Comparison of ENCODE assay signal across 16 cellular contexts in genomic region chr12:27984275-27984674, GRCh38. TPM values are rescaled to one million over a fixed set of nuclear protein-coding genes. Genes with fewer than 3 reads are reported as not detected.
A peak's percentile ranks its signal among the peaks of the same experiment; 100 is the strongest.
DNase-seq lines count a peak whose midpoint lies in the region; ATAC-seq and TF ChIP-seq lines count a peak whose summit lies in the region.
"Had no signal": no experiment of that assay in that cellular context is flagged by ENCODE, and none has a peak within 500 bp of the region (broad histone marks: within the 10 kb centered on the region; RNA-seq: fewer than 3 reads in every experiment).

No MANE protein-coding gene starts in this region.

- H3K4me3 Mint-ChIP-seq in activated naive CD8-positive, alpha-beta T cell treated with anti-CD3 and anti-CD28 coated beads for 36 hours: no peak overlapping the region
- H3K4me3 Mint-ChIP-seq: activated naive CD4-positive, alpha-beta T cell treated with anti-CD3 and anti-CD28 coated beads, Interleukin-2, amount 10 ng/mL, durations not matched to agents 7 days and 5 days; natural killer cell had no signal

- no peak overlapping the region for H3K4me3 ChIP-seq in fibroblast of mammary gland (ENCODE audit: control insufficient read depth, low read depth, low read length)
- H3K4me3 ChIP-seq: left ventricle myocardium inferior had no signal

- H3K4me1 Mint-ChIP-seq in activated naive CD8-positive, alpha-beta T cell treated with anti-CD3 and anti-CD28 coated beads for 36 hours: no peaks in the 10 kb centered on the region
- H3K4me1 Mint-ChIP-seq: activated naive CD4-positive, alpha-beta T cell treated with anti-CD3 and anti-CD28 coated beads, Interleukin-2, amount 10 ng/mL, durations not matched to agents 7 days and 5 days; natural killer cell had no signal

- POLR2A ChIA-PET in GM10248 (lab: Yijun Ruan, JAX): no interaction called here

- no peaks in the 10 kb centered on the region for H3K36me3 Mint-ChIP-seq in activated naive CD8-positive, alpha-beta T cell treated with anti-CD3 and anti-CD28 coated beads for 36 hours
- H3K36me3 Mint-ChIP-seq: activated naive CD4-positive, alpha-beta T cell treated with anti-CD3 and anti-CD28 coated beads, Interleukin-2, amount 10 ng/mL, durations not matched to agents 7 days and 5 days; natural killer cell had no signal

- peaks cover 44% of the 10 kb centered on the region for H3K27me3 Mint-ChIP-seq in activated naive CD8-positive, alpha-beta T cell treated with anti-CD3 and anti-CD28 coated beads for 36 hours

- CTCF ChIA-PET in GM10248 (lab: Yijun Ruan, JAX): interaction anchor here (0.8 to 0.9 kb wide), 2 partner anchors 12 to 26 kb away, joined by 3 read pairs; no protein-coding TSS in a partner anchor

- no peak for ATAC-seq in GM21619 (IDR thresholded peaks at IDR 0.05; ENCODE audit: unreplicated experiment)
- ATAC-seq: HepG2, natural killer cell, right cardiac atrium had no signal

- TF ChIP-seq CTCF in fibroblast of mammary gland (conservative IDR thresholded peaks at IDR 0.05; ENCODE audit: control insufficient read depth, insufficient read depth, low read depth, low read length) (no peak), GM10248 (IDR thresholded peaks at IDR 0.05; ENCODE audit: control extremely low read depth, extremely low read depth, low read depth, missing control alignments) (no peak)

- DNase-seq in HS-27A (ENCODE audit: low read depth): peak; percentile 89
- peak; percentile 72 for DNase-seq in T1000 (lab: John Stamatoyannopoulos, UW)
- peak; percentile 54 for DNase-seq in fibroblast of mammary gland (ENCODE audit: low read depth)
- DNase-seq in stromal cell of bone marrow (ENCODE audit: low read depth): peak; percentile 80
- no peak for DNase-seq in GM10248 (ENCODE audit: extremely low spot score)
- no peak for DNase-seq in activated naive CD8-positive, alpha-beta T cell treated with anti-CD3 and anti-CD28 coated beads for 36 hours
- DNase-seq: activated CD4-positive, alpha-beta T cell treated with anti-CD3 and anti-CD28 coated beads for 1 hour; activated naive CD4-positive, alpha-beta T cell treated with anti-CD3 and anti-CD28 coated beads, Interleukin-2, amount 10 ng/mL, durations not matched to agents 7 days and 5 days; COR-L47; hippocampal formation; left ventricle myocardium inferior; natural killer cell; right cardiac atrium; trophoblast cell had no signal

- no peak overlapping the region for H3K27ac Mint-ChIP-seq in activated naive CD8-positive, alpha-beta T cell treated with anti-CD3 and anti-CD28 coated beads for 36 hours
- H3K27ac Mint-ChIP-seq: activated naive CD4-positive, alpha-beta T cell treated with anti-CD3 and anti-CD28 coated beads, Interleukin-2, amount 10 ng/mL, durations not matched to agents 7 days and 5 days; natural killer cell had no signal

- no peaks in the 10 kb centered on the region for H3K9me3 Mint-ChIP-seq in activated naive CD8-positive, alpha-beta T cell treated with anti-CD3 and anti-CD28 coated beads for 36 hours
- H3K9me3 Mint-ChIP-seq: activated naive CD4-positive, alpha-beta T cell treated with anti-CD3 and anti-CD28 coated beads, Interleukin-2, amount 10 ng/mL, durations not matched to agents 7 days and 5 days had no signal

RNA-seq across cellular contexts. Expression of gene PTHLH, which starts 11.7 kb away (rescaled TPM):
- total RNA-seq in activated naive CD8-positive, alpha-beta T cell treated with anti-CD3 and anti-CD28 coated beads for 36 hours: not detected
- total RNA-seq: HepG2, natural killer cell had no signal

Comparison
In these comparisons a context has a peak if more than half of its experiments do, and no peak if none do; other contexts are left out.
1. DNase-seq: peak in HS-27A (single experiment), T1000 (single experiment), fibroblast of mammary gland (single experiment) and stromal cell of bone marrow (single experiment); none in GM10248 (single experiment) and activated naive CD8-positive, alpha-beta T cell treated with anti-CD3 and anti-CD28 coated beads for 36 hours (single experiment).